25 cellular contexts compared by ENCODE assay signal in genomic region chr20:61234224-61234623, GRCh38. TPM values are rescaled to one million over a fixed set of nuclear protein-coding genes. Genes with fewer than 3 reads are reported as not detected.
"Had no signal": no experiment of that assay in that cellular context is flagged by ENCODE, and none has a peak within 500 bp of the region (broad histone marks: within the 10 kb centered on the region; RNA-seq: fewer than 3 reads in every experiment).

No MANE protein-coding gene starts in this region.

- H3K4me3 ChIP-seq: lung, neural progenitor cell, ovary, sigmoid colon, spleen, suprapubic skin, thoracic aorta, tibial artery, upper lobe of right lung had no signal

- DNase-seq: head of caudate nucleus; hypothalamus; immature natural killer cell; mesendoderm; naive B cell; natural killer cell; nephron progenitor cell; occipital lobe; ovary; sigmoid colon; small intestine; spleen; stimulated activated CD4-positive, alpha-beta T cell treated with anti-CD3 and anti-CD28 coated beads, Interleukin-4, amount 100 ng/mL, for 24 hours; stimulated activated naive CD4-positive, alpha-beta T cell; trophoblast cell; upper lobe of right lung had no signal

- H3K4me1 ChIP-seq: neural progenitor cell, sigmoid colon, spleen, suprapubic skin, tibial artery, upper lobe of right lung had no signal

- H3K27me3 ChIP-seq: neutrophil, ovary had no signal

- H3K9me3 ChIP-seq: neutrophil, ovary, sigmoid colon, suprapubic skin, thoracic aorta, upper lobe of right lung had no signal

- ATAC-seq: left lobe of liver; natural killer cell; stimulated activated effector memory CD8-positive, alpha-beta T cell treated with anti-CD3 and anti-CD28 coated beads, Interleukin-12 subunit alpha, Interleukin-12 subunit beta, amount 100 ng/mL, for 72 hours; upper lobe of right lung had no signal

- H3K36me3 ChIP-seq: neural progenitor cell, neutrophil, ovary, sigmoid colon, spleen, suprapubic skin, thoracic aorta, tibial artery, upper lobe of right lung had no signal

- H3K27ac ChIP-seq: neural progenitor cell, neutrophil, ovary, sigmoid colon, spleen, suprapubic skin, thoracic aorta, tibial artery, upper lobe of right lung had no signal

RNA-seq across cellular contexts. Expression of gene CDH4, which starts 17.8 kb away (rescaled TPM):
- total RNA-seq: left lobe of liver, subcutaneous adipose tissue, thoracic aorta had no signal
- polyA plus RNA-seq: immature natural killer cell had no signal
